Comparison of ENCODE assay signal across 8 cellular contexts in the genomic region with DNA sequence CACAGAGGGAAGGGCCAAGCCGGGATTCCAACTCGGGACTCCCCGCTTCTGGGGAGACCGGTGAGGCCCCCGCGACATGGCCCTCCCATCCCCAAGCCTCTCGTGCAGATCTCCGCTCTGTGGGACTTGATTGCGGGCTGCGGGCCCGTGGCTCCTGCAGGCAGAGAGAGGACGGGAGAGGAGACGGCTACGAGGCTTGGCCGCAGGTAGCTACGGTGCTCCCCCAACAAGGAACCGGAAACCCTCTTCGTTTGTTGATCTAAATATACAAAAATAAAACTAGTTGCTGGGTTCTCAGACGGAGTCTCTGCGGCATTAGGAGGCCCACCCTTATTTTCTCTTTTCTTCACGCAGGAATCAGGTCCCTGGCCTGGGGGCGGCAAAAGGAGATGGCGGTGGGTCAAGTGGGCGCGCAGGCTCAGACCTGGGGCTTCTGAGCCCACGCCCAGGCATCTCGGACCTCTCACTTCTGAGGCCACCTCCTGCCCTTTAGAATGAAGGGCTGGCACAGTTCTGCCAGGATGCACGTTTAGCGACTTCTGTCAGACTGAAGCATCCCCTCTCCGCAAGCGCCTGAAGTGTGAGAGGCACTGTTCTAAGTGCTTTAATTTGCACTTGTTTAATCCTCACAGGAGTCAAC. TPM values are rescaled to one million over a fixed set of nuclear protein-coding genes. Genes with fewer than 3 reads are reported as not detected.
DNase-seq lines count a peak whose midpoint lies in the region; ATAC-seq, FAIRE-seq and TF ChIP-seq lines count a peak whose summit lies in the region.

No MANE protein-coding gene starts in this region.

- POLR2A ChIA-PET in activated CD4-positive, alpha-beta memory T cell treated with anti-CD3 and anti-CD28 coated beads, Interleukin-2, amount 10 ng/mL, durations not matched to agents 7 days and 5 days (lab: Charles Lee), result interaction anchor here (0.7 to 3.7 kb wide), 17 partner anchors 9 to 499 kb away, joined by 3 to 31 read pairs (median 5); a partner anchor contains a TSS

- H3K9ac ChIP-seq in fibroblast of lung (ENCODE audit: insufficient read depth, low read length), result peak overlapping the region; percentile 88

- peak; percentile 40 for ATAC-seq in GM19455 (IDR thresholded peaks at IDR 0.05; ENCODE audit: unreplicated experiment)
- peak; percentile 5 for ATAC-seq in HG03469 (IDR thresholded peaks at IDR 0.05; ENCODE audit: unreplicated experiment)

- H4K20me1 ChIP-seq in fibroblast of lung (ENCODE audit: control insufficient read depth, extremely low read depth, insufficient read depth, low read length), result no peaks in the 10 kb centered on the region

- peaks cover 0 to 6% (median 3%) of the 10 kb centered on the region in 7 donors for H3K9me3 Mint-ChIP-seq in CD14-positive monocyte
- no peaks in the 10 kb centered on the region for H3K9me3 Mint-ChIP-seq in activated CD4-positive, alpha-beta memory T cell treated with anti-CD3 and anti-CD28 coated beads, Interleukin-2, amount 10 ng/mL, durations not matched to agents 7 days and 5 days
- H3K9me3 Mint-ChIP-seq in osteocyte (ENCODE audit: unreplicated experiment), result no peaks in the 10 kb centered on the region

- H3K4me1 Mint-ChIP-seq in CD14-positive monocyte (peaks cover 16% of the 10 kb centered on the region), osteocyte (ENCODE audit: unreplicated experiment) (peaks cover 20% of the 10 kb centered on the region)
- peaks cover 37% of the 10 kb centered on the region for H3K4me1 Mint-ChIP-seq in activated CD4-positive, alpha-beta memory T cell treated with anti-CD3 and anti-CD28 coated beads, Interleukin-2, amount 10 ng/mL, durations not matched to agents 7 days and 5 days

- peak overlapping the region; percentile 98 for H2AFZ ChIP-seq in fibroblast of lung (ENCODE audit: low read length)

- H3K9me3 ChIP-seq in fibroblast of lung (ENCODE audit: control insufficient read depth, insufficient read depth, low read depth, low read length), result no peaks in the 10 kb centered on the region

- H3K27ac Mint-ChIP-seq in CD14-positive monocyte (peak overlapping the region in 3 of 7 donors; percentile 30 to 82 (median 53)), osteocyte (ENCODE audit: unreplicated experiment) (peak overlapping the region; percentile 54)
- peak overlapping the region; percentile 80 for H3K27ac Mint-ChIP-seq in activated CD4-positive, alpha-beta memory T cell treated with anti-CD3 and anti-CD28 coated beads, Interleukin-2, amount 10 ng/mL, durations not matched to agents 7 days and 5 days

- TF ChIP-seq CTCF in CD14-positive monocyte (IDR thresholded peaks at IDR 0.05), result no peak
- no peak for TF ChIP-seq CTCF in fibroblast of lung (conservative IDR thresholded peaks at IDR 0.05 in 1 of 2, IDR thresholded peaks at IDR 0.05 in 1 of 2; ENCODE audit: low read depth in 1 of 2, low read length in 2 of 2)
- no peak for TF ChIP-seq CTCF in osteocyte (IDR thresholded peaks at IDR 0.05)
- no peak for TF ChIP-seq CTCF in D721Med (IDR thresholded peaks at IDR 0.05; ENCODE audit: insufficient read depth, missing control alignments)

- peaks cover 0 to 5% of the 10 kb centered on the region in 2 donors for H3K36me3 Mint-ChIP-seq in CD14-positive monocyte
- peaks cover 9% of the 10 kb centered on the region for H3K36me3 Mint-ChIP-seq in activated CD4-positive, alpha-beta memory T cell treated with anti-CD3 and anti-CD28 coated beads, Interleukin-2, amount 10 ng/mL, durations not matched to agents 7 days and 5 days (ENCODE audit: low read depth)
- no peaks in the 10 kb centered on the region for H3K36me3 Mint-ChIP-seq in osteocyte (ENCODE audit: unreplicated experiment)

- peak overlapping the region; percentile 93 for H3K4me3 Mint-ChIP-seq in CD14-positive monocyte
- peak overlapping the region; percentile 81 for H3K4me3 Mint-ChIP-seq in activated CD4-positive, alpha-beta memory T cell treated with anti-CD3 and anti-CD28 coated beads, Interleukin-2, amount 10 ng/mL, durations not matched to agents 7 days and 5 days
- peak overlapping the region; percentile 86 for H3K4me3 Mint-ChIP-seq in osteocyte (ENCODE audit: unreplicated experiment)

- peaks cover 6% of the 10 kb centered on the region for H3K4me1 ChIP-seq in fibroblast of lung (ENCODE audit: control insufficient read depth, extremely low read depth, insufficient read depth, low read length)

- H3K36me3 ChIP-seq in fibroblast of lung (ENCODE audit: control insufficient read depth, insufficient read depth, low read length), result no peaks in the 10 kb centered on the region

- H3K4me3 ChIP-seq in fibroblast of lung (replicated peaks in 1 of 4; ENCODE audit: control extremely low read depth in 1 of 4, insufficient read depth in 1 of 4, low read depth in 3 of 4, low read length in 4 of 4), result peak overlapping the region; percentile 57 to 75 (median 62)

- peak overlapping the region; percentile 82 for H3K27ac ChIP-seq in fibroblast of lung (ENCODE audit: insufficient read depth, low read length)

- no peaks in the 10 kb centered on the region for H3K27me3 ChIP-seq in fibroblast of lung (ENCODE audit: control insufficient read depth, insufficient read depth, low read length)

- H3K4me2 ChIP-seq in fibroblast of lung (ENCODE audit: extremely low read depth, insufficient read depth, low read length), result peak overlapping the region; percentile 95

- DNase-seq in CD14-positive monocyte (ENCODE audit: low spot score), result no peak
- peak; percentile 56 for DNase-seq in activated CD4-positive, alpha-beta memory T cell treated with anti-CD3 and anti-CD28 coated beads, Interleukin-2, amount 10 ng/mL, durations not matched to agents 7 days and 5 days
- no peak for DNase-seq in fibroblast of lung (ENCODE audit: low read depth in 2 of 2)
- DNase-seq in osteocyte (ENCODE audit: extremely low spot score, unreplicated experiment), result no peak
- no peak for DNase-seq in D721Med (ENCODE audit: insufficient read length, low spot score)
- DNase-seq in cerebellar cortex (ENCODE audit: low spot score), result no peak

- intact Hi-C loops in CD14-positive monocyte (cut with micrococcal nuclease), result no loop called here

- CTCF ChIA-PET in activated CD4-positive, alpha-beta memory T cell treated with anti-CD3 and anti-CD28 coated beads, Interleukin-2, amount 10 ng/mL, durations not matched to agents 7 days and 5 days (lab: Charles Lee), result interaction anchor here (0.6 to 3.2 kb wide), 10 partner anchors 9 to 318 kb away, joined by 3 to 24 read pairs (median 8); no protein-coding TSS in a partner anchor

- FAIRE-seq in D721Med (lab: Jason Lieb, UNC), result no peak

- H3K27me3 Mint-ChIP-seq in CD14-positive monocyte (ENCODE audit: low read depth in 3 of 3) (peaks cover 27 to 37% (median 30%) of the 10 kb centered on the region in 3 donors), osteocyte (ENCODE audit: unreplicated experiment) (no peaks in the 10 kb centered on the region)
- no peaks in the 10 kb centered on the region for H3K27me3 Mint-ChIP-seq in activated CD4-positive, alpha-beta memory T cell treated with anti-CD3 and anti-CD28 coated beads, Interleukin-2, amount 10 ng/mL, durations not matched to agents 7 days and 5 days

- no peaks in the 10 kb centered on the region for H3K79me2 ChIP-seq in fibroblast of lung (ENCODE audit: control insufficient read depth, insufficient read depth, low read length)

RNA-seq across cellular contexts. Expression of a gene that starts 10.9 kb away (rescaled TPM):
- polyA plus RNA-seq in CD14-positive monocyte (1 to 10 TPM; 4.3 to 5.4 TPM), fibroblast of lung (27.4 and 44.0 TPM in 2 replicates)
- total RNA-seq in activated CD4-positive, alpha-beta memory T cell treated with anti-CD3 and anti-CD28 coated beads, Interleukin-2, amount 10 ng/mL, durations not matched to agents 7 days and 5 days, result 10 to 100 TPM; 35.4 to 35.5 TPM
- total RNA-seq in fibroblast of lung (40.3 and 52.2 TPM in 2 replicates), osteocyte (34.0 and 34.5 TPM in 2 replicates)
- 25.8 and 33.4 TPM in 2 replicates for polyA plus RNA-seq in fibroblast of lung (2012)
- polyA minus RNA-seq in fibroblast of lung (ENCODE audit: low replicate concordance), result 14.9 and 20.5 TPM in 2 replicates
